ENCODE assay signal across 2 cellular contexts in the genomic region with DNA sequence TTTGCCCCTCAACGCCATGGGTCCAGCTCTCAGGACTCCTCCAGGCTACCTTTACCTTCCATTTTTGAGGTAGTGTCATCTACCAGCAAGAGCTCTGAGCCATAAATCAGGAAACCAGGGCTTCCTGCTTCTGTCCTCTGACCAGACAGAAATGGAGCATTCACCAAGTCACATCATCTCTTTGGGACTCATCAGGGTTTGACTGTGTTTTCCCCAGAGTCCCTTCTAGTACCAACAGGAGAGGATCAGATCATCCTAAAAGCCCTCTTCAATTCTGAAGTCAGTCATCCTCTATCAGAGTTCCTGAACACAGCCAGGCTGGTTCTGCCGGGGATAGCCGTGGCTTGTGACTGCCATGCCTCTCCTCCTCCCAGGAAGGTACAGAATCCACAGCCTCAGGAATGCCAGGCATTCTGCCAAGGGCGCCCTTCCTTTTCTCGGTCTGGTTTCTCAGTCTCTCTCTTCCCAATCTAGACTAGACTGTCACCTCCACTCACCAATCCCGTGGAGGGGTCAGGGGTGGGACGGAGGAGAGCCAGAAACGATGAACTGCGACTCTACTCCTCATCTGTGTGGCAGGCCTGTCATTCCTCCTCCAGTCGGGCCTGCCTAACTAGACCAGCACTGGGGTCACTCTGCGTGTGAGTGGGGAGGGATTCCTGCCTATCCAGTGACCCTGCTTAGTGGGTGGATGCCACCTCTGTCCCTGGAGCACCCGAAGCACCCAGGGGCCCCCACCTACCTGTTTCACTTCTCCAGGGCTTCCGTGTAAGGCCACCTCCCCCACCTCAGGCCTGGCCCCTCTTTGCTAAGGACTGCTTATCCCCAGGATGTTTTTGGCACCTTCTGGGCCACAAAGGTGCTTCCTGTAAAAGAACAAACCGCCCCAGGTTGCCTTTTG.
TF ChIP-seq lines count a peak whose summit lies in the region.

No MANE protein-coding gene starts in this region.

TF ChIP-seq in GM12878, 131 proteins besides CTCF, POLR2A, EP300 and RAD21:
- TF ChIP-seq NR2F1 (conservative IDR thresholded peaks at IDR 0.05), result 0 out of 2 replicates have a peak, but pooled peaks have one; percentile 7
- TF ChIP-seq RCOR1 (conservative IDR thresholded peaks at IDR 0.05; ENCODE audit: low read depth, low read length), result no peak

TF ChIP-seq in HepG2, 621 proteins besides CTCF, POLR2A, EP300 and RAD21 (continues in another document):
- 0 out of 2 replicates have a peak, but pooled peaks have one; percentile 37 for TF ChIP-seq ARNTL (CRISPR knock-in tag; IDR thresholded peaks at IDR 0.05)
- TF ChIP-seq FOXP4 (CRISPR knock-in tag; IDR thresholded peaks at IDR 0.05), result no peak; the same call in 1 of the 2 replicates
- TF ChIP-seq ZNF430 (CRISPR knock-in tag; IDR thresholded peaks at IDR 0.05), result 0 out of 2 replicates have a peak, but pooled peaks have one; percentile 15
- TF ChIP-seq HES4 (CRISPR knock-in tag; IDR thresholded peaks at IDR 0.05; ENCODE audit: borderline replicate concordance), result no peak
- no peak for TF ChIP-seq RARG (CRISPR knock-in tag; IDR thresholded peaks at IDR 0.05; ENCODE audit: low read depth)
- TF ChIP-seq ZNF280D (CRISPR knock-in tag; IDR thresholded peaks at IDR 0.05), result peak; percentile 73
- no peak for TF ChIP-seq ZNF660 (CRISPR knock-in tag; IDR thresholded peaks at IDR 0.05; ENCODE audit: borderline replicate concordance, low read depth)
- no peak for TF ChIP-seq HIVEP1 (CRISPR knock-in tag; IDR thresholded peaks at IDR 0.05)
- no peak for TF ChIP-seq ZNF672 (CRISPR knock-in tag; IDR thresholded peaks at IDR 0.05)
- no peak for TF ChIP-seq HNRNPUL1 (IDR thresholded peaks at IDR 0.05; ENCODE audit: low read depth, low read length)
- TF ChIP-seq, protein P1, sequence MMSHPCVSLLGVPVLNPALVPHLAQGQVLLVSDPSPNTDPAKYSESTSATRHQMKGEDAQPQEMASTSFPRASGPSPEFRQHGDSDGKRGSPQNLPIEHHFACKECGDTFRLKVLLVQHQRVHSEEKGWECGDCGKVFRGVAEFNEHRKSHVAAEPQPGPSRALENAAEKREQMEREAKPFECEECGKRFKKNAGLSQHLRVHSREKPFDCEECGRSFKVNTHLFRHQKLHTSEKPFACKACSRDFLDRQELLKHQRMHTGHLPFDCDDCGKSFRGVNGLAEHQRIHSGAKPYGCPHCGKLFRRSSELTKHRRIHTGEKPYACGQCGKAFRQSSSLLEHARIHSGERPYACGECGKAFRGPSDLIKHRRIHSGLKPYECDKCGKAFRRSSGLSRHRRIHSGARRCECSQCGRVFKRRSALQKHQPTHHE (CRISPR knock-in tag; IDR thresholded peaks at IDR 0.05; ENCODE audit: borderline replicate concordance), result no peak; the same call in 1 of the 2 replicates
- no peak for TF ChIP-seq ZNF143 (CRISPR knock-in tag; IDR thresholded peaks at IDR 0.05)
- no peak for TF ChIP-seq JUND (CRISPR knock-in tag; IDR thresholded peaks at IDR 0.05)
- peak; percentile 63 for TF ChIP-seq POLR2G (IDR thresholded peaks at IDR 0.05; ENCODE audit: low read depth, low read length)
- TF ChIP-seq, protein P2, sequence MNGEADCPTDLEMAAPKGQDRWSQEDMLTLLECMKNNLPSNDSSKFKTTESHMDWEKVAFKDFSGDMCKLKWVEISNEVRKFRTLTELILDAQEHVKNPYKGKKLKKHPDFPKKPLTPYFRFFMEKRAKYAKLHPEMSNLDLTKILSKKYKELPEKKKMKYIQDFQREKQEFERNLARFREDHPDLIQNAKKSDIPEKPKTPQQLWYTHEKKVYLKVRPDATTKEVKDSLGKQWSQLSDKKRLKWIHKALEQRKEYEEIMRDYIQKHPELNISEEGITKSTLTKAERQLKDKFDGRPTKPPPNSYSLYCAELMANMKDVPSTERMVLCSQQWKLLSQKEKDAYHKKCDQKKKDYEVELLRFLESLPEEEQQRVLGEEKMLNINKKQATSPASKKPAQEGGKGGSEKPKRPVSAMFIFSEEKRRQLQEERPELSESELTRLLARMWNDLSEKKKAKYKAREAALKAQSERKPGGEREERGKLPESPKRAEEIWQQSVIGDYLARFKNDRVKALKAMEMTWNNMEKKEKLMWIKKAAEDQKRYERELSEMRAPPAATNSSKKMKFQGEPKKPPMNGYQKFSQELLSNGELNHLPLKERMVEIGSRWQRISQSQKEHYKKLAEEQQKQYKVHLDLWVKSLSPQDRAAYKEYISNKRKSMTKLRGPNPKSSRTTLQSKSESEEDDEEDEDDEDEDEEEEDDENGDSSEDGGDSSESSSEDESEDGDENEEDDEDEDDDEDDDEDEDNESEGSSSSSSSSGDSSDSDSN (CRISPR knock-in tag; IDR thresholded peaks at IDR 0.05), result 0 out of 2 replicates have a peak, but pooled peaks have one; percentile 38
- TF ChIP-seq ZNF446 (CRISPR knock-in tag; IDR thresholded peaks at IDR 0.05), result no peak
- peak; percentile 40; the same call in 1 of the 2 replicates for TF ChIP-seq PITX1 (CRISPR knock-in tag; IDR thresholded peaks at IDR 0.05)
- TF ChIP-seq REPIN1 (CRISPR knock-in tag; IDR thresholded peaks at IDR 0.05; ENCODE audit: borderline replicate concordance, low read depth), result peak; percentile 54; the same call in 1 of the 2 replicates
- 0 out of 2 replicates have a peak, but pooled peaks have one; percentile 2 for TF ChIP-seq ZNF609 (CRISPR knock-in tag; IDR thresholded peaks at IDR 0.05; ENCODE audit: borderline replicate concordance)
- no peak; the same call in 1 of the 2 replicates for TF ChIP-seq SALL2 (CRISPR knock-in tag; IDR thresholded peaks at IDR 0.05)
- 0 out of 2 replicates have a peak, but pooled peaks have one; percentile 43 for TF ChIP-seq ZNF615 (CRISPR knock-in tag; IDR thresholded peaks at IDR 0.05; ENCODE audit: borderline replicate concordance)
- TF ChIP-seq SAP130 (CRISPR knock-in tag; IDR thresholded peaks at IDR 0.05; ENCODE audit: low read depth), result peak; percentile 31; the same call in 1 of the 2 replicates
- TF ChIP-seq PAXIP1 (CRISPR knock-in tag; conservative IDR thresholded peaks at IDR 0.05), result no peak
- no peak for TF ChIP-seq RFXAP (CRISPR knock-in tag; IDR thresholded peaks at IDR 0.05; ENCODE audit: borderline replicate concordance)
- TF ChIP-seq ZNF512B (CRISPR knock-in tag; IDR thresholded peaks at IDR 0.05; ENCODE audit: borderline replicate concordance), result 0 out of 2 replicates have a peak, but pooled peaks have one; percentile 21
- no peak for TF ChIP-seq CC2D1A (CRISPR knock-in tag; IDR thresholded peaks at IDR 0.05)
